15 cellular contexts compared by ENCODE assay signal in genomic region chr3:29240248-29240647, GRCh38. TPM values are rescaled to one million over a fixed set of nuclear protein-coding genes. Genes with fewer than 3 reads are reported as not detected.
DNase-seq lines count a peak whose midpoint lies in the region; ATAC-seq and TF ChIP-seq lines count a peak whose summit lies in the region.
"Had no signal": no experiment of that assay in that cellular context is flagged by ENCODE, and none has a peak within 500 bp of the region (broad histone marks: within the 10 kb centered on the region; RNA-seq: fewer than 3 reads in every experiment).

No MANE protein-coding gene starts in this region.

- H3K4me1 ChIP-seq in HCT116 (ENCODE audit: control insufficient read depth in 1 of 2, insufficient read depth in 2 of 2, low read length in 2 of 2): peaks cover 0 to 16% of the 10 kb centered on the region in 2 experiments; a peak in 2 of 4 replicates
- peaks cover 3% of the 10 kb centered on the region for H3K4me1 ChIP-seq in fibroblast of lung (ENCODE audit: control insufficient read depth, extremely low read depth, insufficient read depth, low read length)
- H3K4me1 ChIP-seq: pancreas had no signal

- H3K4me3 Mint-ChIP-seq in activated CD4-positive, alpha-beta T cell treated with anti-CD3 and anti-CD28 coated beads, Interleukin-2, amount 10 ng/mL, durations not matched to agents 7 days and 5 days: no peak overlapping the region
- H3K4me3 Mint-ChIP-seq: activated naive CD4-positive, alpha-beta T cell treated with anti-CD3 and anti-CD28 coated beads, Interleukin-2, amount 50 U/mL, for 24 hours had no signal

- no peaks in the 10 kb centered on the region for H3K9me3 ChIP-seq in HCT116 (ENCODE audit: control insufficient read depth in 1 of 2, insufficient read depth in 1 of 2, low read depth in 1 of 2, low read length in 2 of 2)
- H3K9me3 ChIP-seq in fibroblast of lung (ENCODE audit: control insufficient read depth, insufficient read depth, low read depth, low read length): no peaks in the 10 kb centered on the region
- H3K9me3 ChIP-seq: pancreas, SJCRH30, thoracic aorta had no signal

- DNase-seq in HCT116 (ENCODE audit: low read depth, low spot score) (no peak), RPMI7951 (ENCODE audit: low read depth) (peak; percentile 72), fibroblast of lung (ENCODE audit: low read depth in 2 of 2) (peak; percentile 37 to 77), renal cortical epithelial cell (ENCODE audit: low read depth) (peak; percentile 76), NCI-H146 (lab: John Stamatoyannopoulos, UW) (no peak), H7 (no peak)
- DNase-seq in central memory CD4-positive, alpha-beta T cell: no peak
- DNase-seq in activated CD4-positive, alpha-beta T cell treated with anti-CD3 and anti-CD28 coated beads, Interleukin-2, amount 10 ng/mL, durations not matched to agents 7 days and 5 days: no peak
- DNase-seq: DND-41, KG1, NCI-H2171 treated with DMSO at 0.1 percent for 48 hours, pancreas, SJCRH30 had no signal

- H3K4me3 ChIP-seq in HCT116 (replicated peaks in 1 of 2; ENCODE audit: low read depth in 1 of 2, low read length in 2 of 2) (no peak overlapping the region), fibroblast of lung (replicated peaks in 1 of 4; ENCODE audit: control extremely low read depth in 1 of 4, insufficient read depth in 1 of 4, low read depth in 3 of 4, low read length in 4 of 4) (no peak overlapping the region), H7 (ENCODE audit: insufficient read depth, low read depth, low read length) (no peak overlapping the region)
- H3K4me3 ChIP-seq: pancreas, SJCRH30, thoracic aorta had no signal

- no peak overlapping the region for H3K27ac Mint-ChIP-seq in activated CD4-positive, alpha-beta T cell treated with anti-CD3 and anti-CD28 coated beads, Interleukin-2, amount 10 ng/mL, durations not matched to agents 7 days and 5 days
- H3K27ac Mint-ChIP-seq: activated naive CD4-positive, alpha-beta T cell treated with anti-CD3 and anti-CD28 coated beads, Interleukin-2, amount 50 U/mL, for 24 hours had no signal

- no peak for ATAC-seq in HCT116

- TF ChIP-seq CTCF in HCT116 (IDR thresholded peaks at IDR 0.05 in 2 of 3, conservative IDR thresholded peaks at IDR 0.05 in 1 of 3; ENCODE audit: borderline replicate concordance in 1 of 3, insufficient read depth in 1 of 3, low read depth in 2 of 3, low read length in 2 of 3) (no peak), fibroblast of lung (conservative IDR thresholded peaks at IDR 0.05 in 1 of 2, IDR thresholded peaks at IDR 0.05 in 1 of 2; ENCODE audit: low read depth in 1 of 2, low read length in 2 of 2) (no peak)

- H3K36me3 Mint-ChIP-seq in activated CD4-positive, alpha-beta T cell treated with anti-CD3 and anti-CD28 coated beads, Interleukin-2, amount 10 ng/mL, durations not matched to agents 7 days and 5 days (ENCODE audit: low read depth): no peaks in the 10 kb centered on the region
- H3K36me3 Mint-ChIP-seq: activated naive CD4-positive, alpha-beta T cell treated with anti-CD3 and anti-CD28 coated beads, Interleukin-2, amount 50 U/mL, for 24 hours had no signal

- POLR2A ChIA-PET in HCT116 (lab: Charles Lee): no interaction called here
- POLR2A ChIA-PET in activated CD4-positive, alpha-beta T cell treated with anti-CD3 and anti-CD28 coated beads, Interleukin-2, amount 10 ng/mL, durations not matched to agents 7 days and 5 days (lab: Charles Lee): no interaction called here

- H3K9ac ChIP-seq in HCT116 (ENCODE audit: low read length): no peak overlapping the region
- no peak overlapping the region for H3K9ac ChIP-seq in fibroblast of lung (ENCODE audit: insufficient read depth, low read length)

- no peaks in the 10 kb centered on the region for H3K9me3 Mint-ChIP-seq in activated CD4-positive, alpha-beta T cell treated with anti-CD3 and anti-CD28 coated beads, Interleukin-2, amount 10 ng/mL, durations not matched to agents 7 days and 5 days
- H3K9me3 Mint-ChIP-seq: activated naive CD4-positive, alpha-beta T cell treated with anti-CD3 and anti-CD28 coated beads, Interleukin-2, amount 50 U/mL, for 24 hours had no signal

- peak overlapping the region; percentile 38 for H3K4me2 ChIP-seq in HCT116 (ENCODE audit: low read length)
- H3K4me2 ChIP-seq in fibroblast of lung (ENCODE audit: extremely low read depth, insufficient read depth, low read length): peak overlapping the region; percentile 59

- BruUV-seq in HCT116 (replicated peaks; lab: Mats Ljungman, UMichigan): no TSS peak

- RAD21 ChIA-PET in HCT116 (lab: Charles Lee; ENCODE audit: low non-redundant PET in 1 of 2, low total read pairs in 2 of 2, uncharacterized antibody in 2 of 2, unreplicated experiment in 2 of 2): no interaction called here

- H3K9me2 ChIP-seq in HCT116 (ENCODE audit: insufficient read depth): no peaks in the 10 kb centered on the region

- H3K27me3 Mint-ChIP-seq in activated CD4-positive, alpha-beta T cell treated with anti-CD3 and anti-CD28 coated beads, Interleukin-2, amount 10 ng/mL, durations not matched to agents 7 days and 5 days: no peaks in the 10 kb centered on the region
- H3K27me3 Mint-ChIP-seq: activated naive CD4-positive, alpha-beta T cell treated with anti-CD3 and anti-CD28 coated beads, Interleukin-2, amount 50 U/mL, for 24 hours had no signal

- H3K27ac ChIP-seq in HCT116 (ENCODE audit: low read depth, low read length): no peak overlapping the region
- H3K27ac ChIP-seq in fibroblast of lung (ENCODE audit: insufficient read depth, low read length): peak overlapping the region; percentile 38
- H3K27ac ChIP-seq: pancreas, SJCRH30, thoracic aorta had no signal

- no peaks in the 10 kb centered on the region for H4K20me1 ChIP-seq in HCT116 (ENCODE audit: insufficient read depth)
- H4K20me1 ChIP-seq in fibroblast of lung (ENCODE audit: control insufficient read depth, extremely low read depth, insufficient read depth, low read length): no peaks in the 10 kb centered on the region

- H3K79me2 ChIP-seq in HCT116 (ENCODE audit: insufficient read depth, low read length) (no peaks in the 10 kb centered on the region), fibroblast of lung (ENCODE audit: control insufficient read depth, insufficient read depth, low read length) (no peaks in the 10 kb centered on the region)

- CTCF ChIA-PET in HCT116 (lab: Charles Lee): no interaction called here
- CTCF ChIA-PET in activated CD4-positive, alpha-beta T cell treated with anti-CD3 and anti-CD28 coated beads, Interleukin-2, amount 10 ng/mL, durations not matched to agents 7 days and 5 days (lab: Charles Lee): no interaction called here

- H3K36me3 ChIP-seq in HCT116 (ENCODE audit: control insufficient read depth in 1 of 2, insufficient read depth in 2 of 2, low read length in 2 of 2) (no peaks in the 10 kb centered on the region), fibroblast of lung (ENCODE audit: control insufficient read depth, insufficient read depth, low read length) (no peaks in the 10 kb centered on the region), H7 (replicated peaks; ENCODE audit: control insufficient read depth, insufficient read depth, low read length) (no peaks in the 10 kb centered on the region)
- H3K36me3 ChIP-seq: pancreas, SJCRH30, thoracic aorta had no signal

- H2AFZ ChIP-seq in HCT116 (ENCODE audit: low read depth, low read length, poor library complexity, severe bottlenecking) (peak overlapping the region; percentile 4), fibroblast of lung (ENCODE audit: low read length) (peak overlapping the region; percentile 51)

- no peaks in the 10 kb centered on the region for H3K27me3 ChIP-seq in HCT116 (ENCODE audit: insufficient read depth, low read length)
- H3K27me3 ChIP-seq in fibroblast of lung (ENCODE audit: control insufficient read depth, insufficient read depth, low read length): no peaks in the 10 kb centered on the region
- no peaks in the 10 kb centered on the region for H3K27me3 ChIP-seq in H7 (ENCODE audit: control insufficient read depth, insufficient read depth, low read length)
- H3K27me3 ChIP-seq: pancreas, SJCRH30 had no signal

- TF ChIP-seq RAD21 in HCT116 (IDR thresholded peaks at IDR 0.05; ENCODE audit: low read depth): no peak

- no peak for TF ChIP-seq POLR2A in HCT116 (IDR thresholded peaks at IDR 0.05; ENCODE audit: borderline replicate concordance, extremely low read depth, insufficient read depth, insufficient read length)

- H3K4me1 Mint-ChIP-seq in activated CD4-positive, alpha-beta T cell treated with anti-CD3 and anti-CD28 coated beads, Interleukin-2, amount 10 ng/mL, durations not matched to agents 7 days and 5 days: no peaks in the 10 kb centered on the region
- H3K4me1 Mint-ChIP-seq: activated naive CD4-positive, alpha-beta T cell treated with anti-CD3 and anti-CD28 coated beads, Interleukin-2, amount 50 U/mL, for 24 hours had no signal

- intact Hi-C loops in HCT116 (cut with micrococcal nuclease): no loop called here

TF ChIP-seq in HCT116, 20 proteins besides CTCF, POLR2A, EP300 and RAD21:
- TF ChIP-seq POLR2AphosphoS5 (IDR thresholded peaks at IDR 0.05; ENCODE audit: low read depth, low read length) (no peak), EZH2 (IDR thresholded peaks at IDR 0.05) (no peak), ZBTB33 (IDR thresholded peaks at IDR 0.05; ENCODE audit: extremely low read depth, insufficient replicate concordance, low read length) (no peak), SP1 (IDR thresholded peaks at IDR 0.05; ENCODE audit: low read depth) (0 out of 2 replicates have a peak, but pooled peaks have one; percentile 9)

RNA-seq across cellular contexts. Expression of gene RBMS3, which starts 40.6 kb away (rescaled TPM):
- 0.42 TPM for total RNA-seq in HCT116 (2021; ENCODE audit: unreplicated experiment)
- polyA plus RNA-seq in HCT116 (2012): 0.07 and 0.31 TPM in 2 replicates
- total RNA-seq in RPMI7951 (2014; rRNA removed; shearing (Covaris generic)): 12.6 and 22.8 TPM in 2 replicates
- total RNA-seq in fibroblast of lung: 58.6 and 68.4 TPM in 2 replicates
- 18.7 and 26.9 TPM in 2 replicates for polyA plus RNA-seq in fibroblast of lung
- polyA plus RNA-seq in fibroblast of lung (2012): 10.4 and 14.7 TPM in 2 replicates
- polyA minus RNA-seq in fibroblast of lung (ENCODE audit: low replicate concordance): 99.4 and 111 TPM in 2 replicates
- total RNA-seq in renal cortical epithelial cell: 26.7 and 38.6 TPM in 2 replicates
- 9.4 and 14.4 TPM in 2 replicates for total RNA-seq in H7 (2014; rRNA removed; shearing (Covaris generic))
- total RNA-seq in activated CD4-positive, alpha-beta T cell treated with anti-CD3 and anti-CD28 coated beads, Interleukin-2, amount 10 ng/mL, durations not matched to agents 7 days and 5 days: under 1 TPM; 0.25 to 0.27 TPM

Comparison
In these comparisons a context has a peak if more than half of its experiments do, and no peak if none do; other contexts are left out.
1. DNase-seq: peak in RPMI7951 (single experiment), fibroblast of lung (2 of 2) and renal cortical epithelial cell (single experiment); none in HCT116 (single experiment), NCI-H146 (single experiment), H7 (single experiment), central memory CD4-positive, alpha-beta T cell (single experiment) and activated CD4-positive, alpha-beta T cell treated with anti-CD3 and anti-CD28 coated beads, Interleukin-2, amount 10 ng/mL, durations not matched to agents 7 days and 5 days (single experiment).